In genomic region chr21:34344584-34344983, GRCh38 we compare ENCODE assay signal across 21 cellular contexts. TPM values are rescaled to one million over a fixed set of nuclear protein-coding genes. Genes with fewer than 3 reads are reported as not detected.
A peak's percentile ranks its signal among the peaks of the same experiment; 100 is the strongest.
DNase-seq lines count a peak whose midpoint lies in the region; ATAC-seq and TF ChIP-seq lines count a peak whose summit lies in the region.
"Had no signal": no experiment of that assay in that cellular context is flagged by ENCODE, and none has a peak within 500 bp of the region (broad histone marks: within the 10 kb centered on the region; RNA-seq: fewer than 3 reads in every experiment).

No MANE protein-coding gene starts in this region.

- peaks cover 8% of the 10 kb centered on the region for H3K4me1 ChIP-seq in upper lobe of right lung
- H3K4me1 ChIP-seq: BLaER1 had no signal

- no peaks in the 10 kb centered on the region for H3K36me3 Mint-ChIP-seq in osteocyte (ENCODE audit: unreplicated experiment)
- H3K36me3 Mint-ChIP-seq: CD8-positive, alpha-beta memory T cell had no signal

- H3K4me3 ChIP-seq in dorsolateral prefrontal cortex (no peak overlapping the region), upper lobe of right lung (no peak overlapping the region)
- H3K4me3 ChIP-seq: BLaER1, GM12878, PC-9 had no signal

- H3K27ac Mint-ChIP-seq in osteocyte (ENCODE audit: unreplicated experiment) = peak overlapping the region; percentile 80
- H3K27ac Mint-ChIP-seq: CD8-positive, alpha-beta memory T cell had no signal

- H3K27ac ChIP-seq in dorsolateral prefrontal cortex (peak overlapping the region in 36 of 59 donors; percentile 5 to 80 (median 66)), upper lobe of right lung (peak overlapping the region; percentile 69)
- H3K27ac ChIP-seq: BLaER1, PC-9 had no signal

- peaks cover 78% of the 10 kb centered on the region for H3K4me1 Mint-ChIP-seq in osteocyte (ENCODE audit: unreplicated experiment)

- peak; percentile 35 for DNase-seq in activated CD8-positive, alpha-beta memory T cell treated with anti-CD3 and anti-CD28 coated beads for 24 hours
- DNase-seq in activated CD8-positive, alpha-beta memory T cell treated with anti-CD3 and anti-CD28 coated beads, Interleukin-2, amount 50 U/mL, for 48 hours = no peak
- DNase-seq in dorsolateral prefrontal cortex = no peak
- no peak for DNase-seq in osteocyte (ENCODE audit: extremely low spot score, unreplicated experiment)
- no peak for DNase-seq in upper lobe of right lung
- DNase-seq in stimulated activated CD4-positive, alpha-beta T cell treated with anti-CD3 and anti-CD28 coated beads, Interleukin-15, amount 100 ng/mL, for 24 hours = no peak
- DNase-seq in central memory CD4-positive, alpha-beta T cell = no peak
- DNase-seq: 8988T; CD8-positive, alpha-beta memory T cell; DMS79 treated with DMSO at 0.1 percent for 48 hours; KBM-7; MV-4-11; NCI-H1436; NCI-H2029; NCI-H2171 treated with DMSO at 0.1 percent for 48 hours; NCI-H82; PC-9 had no signal

- H3K27me3 ChIP-seq in dorsolateral prefrontal cortex = no peaks in the 10 kb centered on the region
- H3K27me3 ChIP-seq in upper lobe of right lung = no peaks in the 10 kb centered on the region
- H3K27me3 ChIP-seq: BLaER1 had no signal

- no peaks in the 10 kb centered on the region for H3K27me3 Mint-ChIP-seq in osteocyte (ENCODE audit: unreplicated experiment)

- H3K9me3 Mint-ChIP-seq in osteocyte (ENCODE audit: unreplicated experiment) = no peaks in the 10 kb centered on the region

- no peaks in the 10 kb centered on the region for H3K36me3 ChIP-seq in upper lobe of right lung
- H3K36me3 ChIP-seq: BLaER1 had no signal

- TF ChIP-seq CTCF in dorsolateral prefrontal cortex (IDR thresholded peaks at IDR 0.05 in 54 of 56, conservative IDR thresholded peaks at IDR 0.05 in 2 of 56; ENCODE audit: low read depth in 1 of 56, partially characterized antibody in 56 of 56) = no peak
- no peak for TF ChIP-seq CTCF in osteocyte (IDR thresholded peaks at IDR 0.05)
- no peak for TF ChIP-seq CTCF in upper lobe of right lung (IDR thresholded peaks at IDR 0.05)

- intact Hi-C loops in dorsolateral prefrontal cortex (cut with DNase I) = no loop called here
- intact Hi-C loops in upper lobe of right lung (cut with DNase I) = no loop called here

- H3K4me3 Mint-ChIP-seq in osteocyte (ENCODE audit: unreplicated experiment) = peak overlapping the region; percentile 29
- H3K4me3 Mint-ChIP-seq: CD8-positive, alpha-beta memory T cell had no signal

- H3K9me3 ChIP-seq in upper lobe of right lung = no peaks in the 10 kb centered on the region
- H3K9me3 ChIP-seq: BLaER1 had no signal

- ATAC-seq in upper lobe of right lung (no peak), GM21619 (IDR thresholded peaks at IDR 0.05; ENCODE audit: unreplicated experiment) (no peak)
- ATAC-seq: GM12878 had no signal

RNA-seq across cellular contexts. Expression of gene KCNE2, which starts 19.2 kb away (rescaled TPM):
- total RNA-seq in dorsolateral prefrontal cortex (1 to 10 TPM in 30 of 120 experiments, under 1 TPM in 55, not detected in 35; 0.37 to 2.8 (median 0.85) TPM), osteocyte (0.56 TPM in 1 of 2 replicates, not detected in the other), upper lobe of right lung (0.52 TPM)
- total RNA-seq: CD8-positive, alpha-beta memory T cell; GM12878; NCI-H460; PC-9 had no signal

RNA-seq across cellular contexts. Expression of gene SMIM11, which starts 30.7 kb away (rescaled TPM):
- total RNA-seq in dorsolateral prefrontal cortex = 10 to 100 TPM; 12.5 to 51.6 (median 27.4) TPM
- 3.3 and 3.9 TPM in 2 replicates for total RNA-seq in osteocyte
- total RNA-seq in upper lobe of right lung = 21.8 TPM
